In the genomic region with DNA sequence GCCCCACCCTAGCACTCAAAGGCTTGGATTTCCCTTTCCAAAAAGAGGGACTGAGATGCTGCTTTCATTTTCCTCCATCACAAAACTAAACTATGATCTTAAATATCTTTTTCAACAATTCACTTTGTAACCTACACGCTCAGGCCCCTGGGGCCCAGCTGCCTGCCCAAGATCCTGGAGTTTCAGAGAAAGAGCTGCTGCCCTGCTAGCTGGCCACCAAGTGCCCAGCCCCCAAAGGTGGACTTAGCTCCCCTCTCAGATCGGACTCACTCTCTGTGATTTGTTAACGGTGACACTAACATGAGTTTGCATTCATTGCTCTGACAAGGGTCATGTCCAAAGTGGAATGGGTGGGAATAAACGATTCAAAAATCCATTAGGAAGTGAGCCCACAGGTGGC, we compare ENCODE assay signal across 1 cellular context.
TF ChIP-seq lines count a peak whose summit lies in the region.

No MANE protein-coding gene starts in this region.

TF ChIP-seq in A549, 52 proteins besides CTCF, POLR2A, EP300 and RAD21 (continued from another document):
- TF ChIP-seq, protein P1, sequence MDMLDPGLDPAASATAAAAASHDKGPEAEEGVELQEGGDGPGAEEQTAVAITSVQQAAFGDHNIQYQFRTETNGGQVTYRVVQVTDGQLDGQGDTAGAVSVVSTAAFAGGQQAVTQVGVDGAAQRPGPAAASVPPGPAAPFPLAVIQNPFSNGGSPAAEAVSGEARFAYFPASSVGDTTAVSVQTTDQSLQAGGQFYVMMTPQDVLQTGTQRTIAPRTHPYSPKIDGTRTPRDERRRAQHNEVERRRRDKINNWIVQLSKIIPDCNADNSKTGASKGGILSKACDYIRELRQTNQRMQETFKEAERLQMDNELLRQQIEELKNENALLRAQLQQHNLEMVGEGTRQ (IDR thresholded peaks at IDR 0.05), result no peak
- TF ChIP-seq KDM1A (IDR thresholded peaks at IDR 0.05; ENCODE audit: low read depth) (no peak), TFCP2L1 (CRISPR knock-in tag; IDR thresholded peaks at IDR 0.05) (no peak), HOXA7 (CRISPR knock-in tag; IDR thresholded peaks at IDR 0.05) (no peak), ZC3H11A (IDR thresholded peaks at IDR 0.05) (no peak), CBX2 (IDR thresholded peaks at IDR 0.05; ENCODE audit: borderline replicate concordance, low read depth) (no peak), CHD4 (IDR thresholded peaks at IDR 0.05; ENCODE audit: borderline replicate concordance) (no peak), MAZ (IDR thresholded peaks at IDR 0.05; ENCODE audit: borderline replicate concordance, low read depth, low read length) (no peak), POLR2AphosphoS2 (conservative IDR thresholded peaks at IDR 0.05; ENCODE audit: low read length) (no peak), NFE2L2 (conservative IDR thresholded peaks at IDR 0.05; ENCODE audit: low read length) (no peak), KDM5A (IDR thresholded peaks at IDR 0.05) (no peak), JUN (IDR thresholded peaks at IDR 0.05) (no peak), HEYL (CRISPR knock-in tag; IDR thresholded peaks at IDR 0.05) (no peak)
- TF ChIP-seq, protein P2, sequence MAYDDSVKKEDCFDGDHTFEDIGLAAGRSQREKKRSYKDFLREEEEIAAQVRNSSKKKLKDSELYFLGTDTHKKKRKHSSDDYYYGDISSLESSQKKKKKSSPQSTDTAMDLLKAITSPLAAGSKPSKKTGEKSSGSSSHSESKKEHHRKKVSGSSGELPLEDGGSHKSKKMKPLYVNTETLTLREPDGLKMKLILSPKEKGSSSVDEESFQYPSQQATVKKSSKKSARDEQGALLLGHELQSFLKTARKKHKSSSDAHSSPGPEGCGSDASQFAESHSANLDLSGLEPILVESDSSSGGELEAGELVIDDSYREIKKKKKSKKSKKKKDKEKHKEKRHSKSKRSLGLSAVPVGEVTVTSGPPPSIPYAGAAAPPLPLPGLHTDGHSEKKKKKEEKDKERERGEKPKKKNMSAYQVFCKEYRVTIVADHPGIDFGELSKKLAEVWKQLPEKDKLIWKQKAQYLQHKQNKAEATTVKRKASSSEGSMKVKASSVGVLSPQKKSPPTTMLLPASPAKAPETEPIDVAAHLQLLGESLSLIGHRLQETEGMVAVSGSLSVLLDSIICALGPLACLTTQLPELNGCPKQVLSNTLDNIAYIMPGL (CRISPR knock-in tag; IDR thresholded peaks at IDR 0.05; ENCODE audit: borderline replicate concordance), result no peak
- TF ChIP-seq, protein P3, sequence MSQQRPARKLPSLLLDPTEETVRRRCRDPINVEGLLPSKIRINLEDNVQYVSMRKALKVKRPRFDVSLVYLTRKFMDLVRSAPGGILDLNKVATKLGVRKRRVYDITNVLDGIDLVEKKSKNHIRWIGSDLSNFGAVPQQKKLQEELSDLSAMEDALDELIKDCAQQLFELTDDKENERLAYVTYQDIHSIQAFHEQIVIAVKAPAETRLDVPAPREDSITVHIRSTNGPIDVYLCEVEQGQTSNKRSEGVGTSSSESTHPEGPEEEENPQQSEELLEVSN (IDR thresholded peaks at IDR 0.05; ENCODE audit: borderline replicate concordance, low read depth), result no peak
